ENCODE assay signal across 11 cellular contexts in genomic region chr10:123156091-123156490, GRCh38. TPM values are rescaled to one million over a fixed set of nuclear protein-coding genes. Genes with fewer than 3 reads are reported as not detected.
A peak's percentile ranks its signal among the peaks of the same experiment; 100 is the strongest.
DNase-seq lines count a peak whose midpoint lies in the region; TF ChIP-seq lines count a peak whose summit lies in the region.
"Had no signal": no experiment of that assay in that cellular context is flagged by ENCODE, and none has a peak within 500 bp of the region (broad histone marks: within the 10 kb centered on the region; RNA-seq: fewer than 3 reads in every experiment).

No MANE protein-coding gene starts in this region.

- peaks cover 65% of the 10 kb centered on the region for H3K36me3 Mint-ChIP-seq in T-helper 2 cell treated with Interferon-gamma antibody and Interleukin-4, amounts not matched to agents 5 μg/mL and 100 μg/mL, for 36 hours (ENCODE audit: low read depth)
- H3K36me3 Mint-ChIP-seq in IgD-negative memory B cell = peaks cover 4% of the 10 kb centered on the region
- H3K36me3 Mint-ChIP-seq in nephron progenitor cell (ENCODE audit: low read depth) = peaks cover 52% of the 10 kb centered on the region
- peaks cover 40 to 59% of the 10 kb centered on the region in 2 donors for H3K36me3 Mint-ChIP-seq in CD14-positive monocyte

- H3K9me3 ChIP-seq in WERI-Rb-1 (ENCODE audit: severe bottlenecking) = peaks cover 9% of the 10 kb centered on the region
- H3K9me3 ChIP-seq: prostate gland had no signal

- H3K27ac ChIP-seq in WERI-Rb-1 = no peak overlapping the region
- H3K27ac ChIP-seq: prostate gland had no signal

- H3K4me3 ChIP-seq in WERI-Rb-1 (ENCODE audit: low read depth, low read length) = no peak overlapping the region

- peaks cover 16% of the 10 kb centered on the region for H3K27me3 Mint-ChIP-seq in T-helper 2 cell treated with Interferon-gamma antibody and Interleukin-4, amounts not matched to agents 5 μg/mL and 100 μg/mL, for 36 hours (ENCODE audit: low read depth)
- H3K27me3 Mint-ChIP-seq in IgD-negative memory B cell = peaks cover 11% of the 10 kb centered on the region
- H3K27me3 Mint-ChIP-seq in nephron progenitor cell (ENCODE audit: low read depth, poor library complexity) = peaks cover 29% of the 10 kb centered on the region
- H3K27me3 Mint-ChIP-seq in CD14-positive monocyte (ENCODE audit: low read depth in 3 of 3) = peaks cover 24 to 26% (median 25%) of the 10 kb centered on the region in 3 donors

- DNase-seq in T-helper 2 cell treated with Interferon-gamma antibody and Interleukin-4, amounts not matched to agents 5 μg/mL and 100 μg/mL, for 36 hours (ENCODE audit: low spot score) = no peak
- DNase-seq in T-helper 2 cell (no peak), amniotic epithelial cell (ENCODE audit: low read depth) (peak; percentile 31), nephron progenitor cell (no peak), CD14-positive monocyte (ENCODE audit: low spot score) (no peak), WERI-Rb-1 (no peak), mesenteric fat pad (ENCODE audit: low spot score) (no peak)
- DNase-seq: NCI-H510A had no signal

- intact Hi-C loops in CD14-positive monocyte (cut with micrococcal nuclease) = loop anchor here (10.0 kb wide), 5 partner anchors 281 to 1999 kb away; partner anchors contain the start of genes ABRAXAS2 (in 1 of the 2), EEF1AKMT2 (in 1 of the 2), FAM24B (in 1 of the 2) and LHPP (in 1 of the 2)

- H3K4me3 Mint-ChIP-seq in T-helper 2 cell treated with Interferon-gamma antibody and Interleukin-4, amounts not matched to agents 5 μg/mL and 100 μg/mL, for 36 hours = peak overlapping the region; percentile 100
- H3K4me3 Mint-ChIP-seq in IgD-negative memory B cell (peak overlapping the region in 2 of 4 donors; percentile 39 to 48), nephron progenitor cell (peak overlapping the region; percentile 98), CD14-positive monocyte (no peak overlapping the region)

- peak overlapping the region; percentile 61 for H3K27ac Mint-ChIP-seq in T-helper 2 cell treated with Interferon-gamma antibody and Interleukin-4, amounts not matched to agents 5 μg/mL and 100 μg/mL, for 36 hours
- H3K27ac Mint-ChIP-seq in IgD-negative memory B cell (peak overlapping the region in 2 of 3 donors; percentile 10 to 59), nephron progenitor cell (no peak overlapping the region), CD14-positive monocyte (no peak overlapping the region)

- no peak for TF ChIP-seq CTCF in nephron progenitor cell (IDR thresholded peaks at IDR 0.05)
- TF ChIP-seq CTCF in CD14-positive monocyte (IDR thresholded peaks at IDR 0.05) = no peak
- TF ChIP-seq CTCF in WERI-Rb-1 (IDR thresholded peaks at IDR 0.05; ENCODE audit: low read depth, low read length) = no peak

- peaks cover 60% of the 10 kb centered on the region for H3K4me1 Mint-ChIP-seq in T-helper 2 cell treated with Interferon-gamma antibody and Interleukin-4, amounts not matched to agents 5 μg/mL and 100 μg/mL, for 36 hours (ENCODE audit: low read depth)
- peaks cover 29 to 42% (median 39%) of the 10 kb centered on the region in 3 donors for H3K4me1 Mint-ChIP-seq in IgD-negative memory B cell
- peaks cover 40% of the 10 kb centered on the region for H3K4me1 Mint-ChIP-seq in nephron progenitor cell
- peaks cover 37% of the 10 kb centered on the region for H3K4me1 Mint-ChIP-seq in CD14-positive monocyte

- H3K27me3 ChIP-seq in WERI-Rb-1 (ENCODE audit: insufficient read depth, low read depth, severe bottlenecking) = peaks cover 19% of the 10 kb centered on the region

- no peaks in the 10 kb centered on the region for H3K9me3 Mint-ChIP-seq in T-helper 2 cell treated with Interferon-gamma antibody and Interleukin-4, amounts not matched to agents 5 μg/mL and 100 μg/mL, for 36 hours
- peaks cover 0 to 1% (median 0%) of the 10 kb centered on the region in 3 donors for H3K9me3 Mint-ChIP-seq in IgD-negative memory B cell
- no peaks in the 10 kb centered on the region for H3K9me3 Mint-ChIP-seq in nephron progenitor cell
- H3K9me3 Mint-ChIP-seq in CD14-positive monocyte = peaks cover 0 to 10% (median 3%) of the 10 kb centered on the region in 7 donors

- H3K36me3 ChIP-seq in WERI-Rb-1 = peaks cover 67% of the 10 kb centered on the region
- H3K36me3 ChIP-seq: prostate gland had no signal

RNA-seq across cellular contexts. Expression of gene BUB3, which starts 1.9 kb away (rescaled TPM):
- polyA plus RNA-seq in IgD-negative memory B cell (148 TPM), CD14-positive monocyte (10 to 100 TPM; 80.4 to 96.4 TPM)
- 49.3 TPM for total RNA-seq in mesenteric fat pad

RNA-seq across cellular contexts. Expression of gene HMX2, which starts 8.2 kb away (rescaled TPM):
- not detected for polyA plus RNA-seq in IgD-negative memory B cell
- not detected for polyA plus RNA-seq in CD14-positive monocyte
- not detected for total RNA-seq in mesenteric fat pad
- total RNA-seq: H4 had no signal

RNA-seq across cellular contexts. Expression of gene HMX3, which starts 20.3 kb away (rescaled TPM):
- not detected for polyA plus RNA-seq in IgD-negative memory B cell
- polyA plus RNA-seq in CD14-positive monocyte = not detected
- not detected for total RNA-seq in mesenteric fat pad
- total RNA-seq: prostate gland had no signal

Comparison
In these comparisons a context has a peak if more than half of its experiments do, and no peak if none do; other contexts are left out.
1. H3K27ac Mint-ChIP-seq: peak in T-helper 2 cell treated with Interferon-gamma antibody and Interleukin-4, amounts not matched to agents 5 μg/mL and 100 μg/mL, for 36 hours (single experiment) and IgD-negative memory B cell (2 of 3); none in nephron progenitor cell (single experiment) and CD14-positive monocyte (0 of 7).
2. H3K4me3 Mint-ChIP-seq: peak in T-helper 2 cell treated with Interferon-gamma antibody and Interleukin-4, amounts not matched to agents 5 μg/mL and 100 μg/mL, for 36 hours (single experiment) and nephron progenitor cell (single experiment); none in CD14-positive monocyte (0 of 2).